8 cellular contexts compared by ENCODE assay signal in genomic region chr10:71975891-71976725, GRCh38. TPM values are rescaled to one million over a fixed set of nuclear protein-coding genes. Genes with fewer than 3 reads are reported as not detected.
A peak's percentile ranks its signal among the peaks of the same experiment; 100 is the strongest.
DNase-seq lines count a peak whose midpoint lies in the region; ATAC-seq and TF ChIP-seq lines count a peak whose summit lies in the region.
"Had no signal": no experiment of that assay in that cellular context is flagged by ENCODE, and none has a peak within 500 bp of the region (broad histone marks: within the 10 kb centered on the region; RNA-seq: fewer than 3 reads in every experiment).

No MANE protein-coding gene starts in this region.

- TF ChIP-seq CTCF in PC-9 (conservative IDR thresholded peaks at IDR 0.05) (no peak), epithelial cell of esophagus (IDR thresholded peaks at IDR 0.05; ENCODE audit: insufficient read depth, low read depth, low read length, missing control alignments) (no peak), mucosa of descending colon (IDR thresholded peaks at IDR 0.05) (no peak), uterus (IDR thresholded peaks at IDR 0.05) (no peak)

- H3K4me3 ChIP-seq in PC-9: no peak overlapping the region
- H3K4me3 ChIP-seq in epithelial cell of esophagus (ENCODE audit: low read length): no peak overlapping the region
- no peak overlapping the region for H3K4me3 ChIP-seq in mucosa of descending colon
- no peak overlapping the region for H3K4me3 ChIP-seq in uterus

- POLR2A ChIA-PET in PC-9 (lab: Charles Lee; ENCODE audit: unreplicated experiment): interaction anchor here (0.5 to 0.7 kb wide), 6 partner anchors 126 to 760 kb away, joined by 3 to 6 read pairs (median 3); no protein-coding TSS in a partner anchor

- no peaks in the 10 kb centered on the region for H3K9me3 ChIP-seq in PC-9 (ENCODE audit: insufficient read depth, low read depth)
- no peaks in the 10 kb centered on the region for H3K9me3 ChIP-seq in mucosa of descending colon
- H3K9me3 ChIP-seq in uterus: no peaks in the 10 kb centered on the region

- peak overlapping the region; percentile 54 for H3K4me2 ChIP-seq in PC-9

- BruUV-seq in PC-9 (replicated peaks; lab: Mats Ljungman, UMichigan): no TSS peak

- peak overlapping the region; percentile 46 for H2AFZ ChIP-seq in PC-9

- no peak for TF ChIP-seq POLR2A in uterus (IDR thresholded peaks at IDR 0.05)

- H3F3A ChIP-seq in PC-9 (ENCODE audit: insufficient read depth, low read depth): peaks cover 30% of the 10 kb centered on the region

- CTCF ChIA-PET in PC-9 (lab: Charles Lee): interaction anchor here (0.5 to 1.1 kb wide), 3 partner anchors 22 to 72 kb away, joined by 4 to 7 read pairs (median 4); no protein-coding TSS in a partner anchor

- H3K27ac ChIP-seq in PC-9: peak overlapping the region; percentile 56
- H3K27ac ChIP-seq in uterus: peak overlapping the region; percentile 68 to 78

- DNase-seq in PC-9 (peak; percentile 50 to 58), epithelial cell of esophagus (ENCODE audit: low read depth) (peak; percentile 67), mucosa of descending colon (peak in 1 of 3 donors; percentile 39), uterus (peak; percentile 61 to 67), OCI-M1 (lab: John Stamatoyannopoulos, UW) (no peak), iPS-NIHi11 (ENCODE audit: low spot score) (no peak)
- DNase-seq: NCI-H1436 had no signal

- no peaks in the 10 kb centered on the region for H3K27me3 ChIP-seq in PC-9 (ENCODE audit: insufficient read depth, low read depth)
- H3K27me3 ChIP-seq in uterus: no peaks in the 10 kb centered on the region

- intact Hi-C loops in PC-9 (cut with micrococcal nuclease; ENCODE audit: unreplicated experiment): loop anchor here (2.0 kb wide), 1 partner anchor 209 kb away; no protein-coding TSS in a partner anchor
- intact Hi-C loops in mucosa of descending colon (cut with DNase I, micrococcal nuclease): no loop called here
- intact Hi-C loops in uterus (cut with DNase I; ENCODE audit: low total_unique reads): no loop called here

- no peaks in the 10 kb centered on the region for H3K36me3 ChIP-seq in PC-9 (ENCODE audit: low read depth)
- no peaks in the 10 kb centered on the region for H3K36me3 ChIP-seq in mucosa of descending colon (ENCODE audit: low read depth)
- no peaks in the 10 kb centered on the region for H3K36me3 ChIP-seq in uterus

- ATAC-seq in mucosa of descending colon: peak; percentile 75
- ATAC-seq in HG03571 (IDR thresholded peaks at IDR 0.05; ENCODE audit: unreplicated experiment): no peak

- H4K20me1 ChIP-seq in PC-9 (ENCODE audit: insufficient read depth): no peaks in the 10 kb centered on the region

- H3K4me1 ChIP-seq in PC-9 (replicated peaks; ENCODE audit: insufficient read depth): peaks cover 37% of the 10 kb centered on the region
- H3K4me1 ChIP-seq in mucosa of descending colon (ENCODE audit: low read depth): peaks cover 12% of the 10 kb centered on the region
- peaks cover 5 to 33% of the 10 kb centered on the region in 2 donors for H3K4me1 ChIP-seq in uterus

- no peaks in the 10 kb centered on the region for H3K9me2 ChIP-seq in PC-9 (ENCODE audit: insufficient read depth)

- peaks cover 25% of the 10 kb centered on the region for H3K79me2 ChIP-seq in PC-9 (ENCODE audit: low read depth)

RNA-seq across cellular contexts. Expression of gene CHST3, which starts 11.9 kb away (rescaled TPM):
- 21.3 and 23.3 TPM in 2 replicates for total RNA-seq in PC-9 (2021)
- total RNA-seq in mucosa of descending colon: 10 to 100 TPM in 1 of 3 donors, 1 to 10 TPM in 2; 1.1 to 15.7 (median 3.1) TPM
- 10 to 100 TPM; 12.3 to 44.7 (median 28.1) TPM for total RNA-seq in uterus

Comparison
In these comparisons a context has a peak if more than half of its experiments do, and no peak if none do; other contexts are left out.
1. DNase-seq: peak in PC-9 (2 of 2), epithelial cell of esophagus (single experiment) and uterus (2 of 2); none in OCI-M1 (single experiment) and iPS-NIHi11 (single experiment).